ENCODE assay signal across 12 cellular contexts in genomic region chr6:170130201-170130621, GRCh38.
DNase-seq lines count a peak whose midpoint lies in the region; ATAC-seq and TF ChIP-seq lines count a peak whose summit lies in the region.
"Had no signal": no experiment of that assay in that cellular context is flagged by ENCODE, and none has a peak within 500 bp of the region (broad histone marks: within the 10 kb centered on the region; RNA-seq: fewer than 3 reads in every experiment).

No MANE protein-coding gene starts in this region.

- ATAC-seq in stimulated activated naive CD8-positive, alpha-beta T cell treated with anti-CD3 and anti-CD28 coated beads, Interleukin-15, amount 100 ng/mL, for 72 hours, result peak; percentile 17
- no peak for ATAC-seq in stimulated activated naive CD8-positive, alpha-beta T cell treated with anti-CD3 and anti-CD28 coated beads, Interleukin-15, Interleukin-2, amounts not matched to agents 100 U/mL and 50 U/mL, for 24 hours
- ATAC-seq in left cardiac atrium (peak; percentile 24 to 68), omental fat pad (ENCODE audit: low FRiP score) (no peak)
- ATAC-seq: WTC11 had no signal

- H3K4me1 Mint-ChIP-seq in stimulated activated naive CD8-positive, alpha-beta T cell treated with anti-CD3 and anti-CD28 coated beads, Interleukin-15, amount 100 ng/mL, for 72 hours, result no peaks in the 10 kb centered on the region
- H3K4me1 Mint-ChIP-seq: WTC11 had no signal

- intact Hi-C loops in left cardiac atrium (cut with DNase I), result loop anchor here in 1 of 2 donors (10.0 kb wide), 1 partner anchor 105 kb away; no protein-coding TSS in a partner anchor

- no peak for TF ChIP-seq CTCF in omental fat pad (IDR thresholded peaks at IDR 0.05)

- no peak overlapping the region for H3K4me3 Mint-ChIP-seq in stimulated activated naive CD8-positive, alpha-beta T cell treated with anti-CD3 and anti-CD28 coated beads, Interleukin-15, amount 100 ng/mL, for 72 hours
- H3K4me3 Mint-ChIP-seq: naive B cell, WTC11 had no signal

- no peaks in the 10 kb centered on the region for H3K9me3 Mint-ChIP-seq in stimulated activated naive CD8-positive, alpha-beta T cell treated with anti-CD3 and anti-CD28 coated beads, Interleukin-15, amount 100 ng/mL, for 72 hours

- no peak for DNase-seq in stimulated activated naive CD8-positive, alpha-beta T cell treated with anti-CD3 and anti-CD28 coated beads, Interleukin-15, amount 100 ng/mL, for 72 hours
- DNase-seq in stimulated activated naive CD8-positive, alpha-beta T cell treated with anti-CD3 and anti-CD28 coated beads, Interleukin-15, Interleukin-2, amounts not matched to agents 100 U/mL and 50 U/mL, for 24 hours, result no peak
- no peak for DNase-seq in left cardiac atrium
- peak; percentile 21 for DNase-seq in omental fat pad (ENCODE audit: low spot score)
- DNase-seq in OCI-M2 (lab: John Stamatoyannopoulos, UW; ENCODE audit: unreplicated experiment), result no peak
- DNase-seq in T-helper 9 cell, result no peak
- DNase-seq in AML-193 (lab: John Stamatoyannopoulos, UW), result no peak
- DNase-seq: activated naive CD4-positive, alpha-beta T cell; foreskin fibroblast; naive B cell; NCI-H1694 had no signal

- H3K27ac Mint-ChIP-seq in stimulated activated naive CD8-positive, alpha-beta T cell treated with anti-CD3 and anti-CD28 coated beads, Interleukin-15, amount 100 ng/mL, for 72 hours, result no peak overlapping the region
- H3K27ac Mint-ChIP-seq: naive B cell, WTC11 had no signal

- H3K27me3 Mint-ChIP-seq in stimulated activated naive CD8-positive, alpha-beta T cell treated with anti-CD3 and anti-CD28 coated beads, Interleukin-15, amount 100 ng/mL, for 72 hours, result peaks cover 17% of the 10 kb centered on the region

Comparison
In these comparisons a context has a peak if more than half of its experiments do, and no peak if none do; other contexts are left out.
1. ATAC-seq: peak in stimulated activated naive CD8-positive, alpha-beta T cell treated with anti-CD3 and anti-CD28 coated beads, Interleukin-15, amount 100 ng/mL, for 72 hours (single experiment) and left cardiac atrium (2 of 2); none in stimulated activated naive CD8-positive, alpha-beta T cell treated with anti-CD3 and anti-CD28 coated beads, Interleukin-15, Interleukin-2, amounts not matched to agents 100 U/mL and 50 U/mL, for 24 hours (single experiment) and omental fat pad (single experiment).